In the genomic region with DNA sequence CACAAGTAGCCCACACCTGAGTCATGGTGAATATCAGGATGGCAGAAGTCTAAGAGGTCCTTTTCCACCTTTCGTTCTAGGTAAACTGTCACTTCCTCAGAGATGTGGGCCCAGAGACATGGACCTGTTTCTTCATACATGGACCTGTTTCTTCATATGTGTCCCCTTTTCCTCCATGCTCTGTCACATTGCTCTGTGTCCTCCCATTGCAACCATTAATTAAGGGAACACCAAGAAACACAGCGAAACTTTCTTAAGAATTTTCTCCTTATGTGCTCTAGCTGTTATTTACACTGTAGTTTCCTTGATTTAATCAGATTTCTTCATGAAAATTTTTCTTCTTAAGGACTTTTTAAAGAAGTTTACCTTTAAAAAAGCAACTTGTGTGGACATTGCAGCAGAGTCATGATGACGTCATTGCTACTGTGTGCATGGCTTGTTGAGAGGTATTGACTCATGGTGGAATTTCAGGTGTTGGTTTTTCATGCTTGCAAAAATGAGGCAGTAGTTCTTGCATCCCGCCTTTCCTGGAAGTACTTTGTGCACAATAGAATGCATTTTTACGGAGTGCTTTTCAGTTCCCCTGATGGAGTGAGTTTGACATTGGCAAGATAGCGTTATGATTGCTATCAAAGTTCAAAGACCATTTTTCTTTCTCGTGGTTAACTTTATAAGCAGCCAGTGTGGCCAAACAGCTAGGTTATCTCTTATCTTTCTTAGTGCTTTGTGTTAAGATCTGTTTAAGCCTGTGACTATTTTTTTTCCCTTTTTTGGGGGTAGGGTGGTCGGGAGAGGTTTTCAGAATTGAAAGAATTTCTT, we compare ENCODE assay signal across 1 cellular context.
TF ChIP-seq lines count a peak whose summit lies in the region.

No MANE protein-coding gene starts in this region.

TF ChIP-seq in H1, 55 proteins besides CTCF, POLR2A, EP300 and RAD21:
- TF ChIP-seq CBX5 (IDR thresholded peaks at IDR 0.05; ENCODE audit: low read depth, low read length) (no peak), CTBP2 (IDR thresholded peaks at IDR 0.05; ENCODE audit: borderline replicate concordance, insufficient read depth, insufficient read length, low read length) (no peak), RNF2 (IDR thresholded peaks at IDR 0.05; ENCODE audit: borderline replicate concordance, low read depth, low read length, missing control alignments, poor library complexity, severe bottlenecking) (no peak), GABPA (IDR thresholded peaks at IDR 0.05; ENCODE audit: borderline replicate concordance, insufficient read depth, low read length) (no peak), JUN (IDR thresholded peaks at IDR 0.05; ENCODE audit: low read depth, low read length) (no peak), RFX5 (IDR thresholded peaks at IDR 0.05; ENCODE audit: borderline replicate concordance, low read depth, low read length) (no peak), SIRT6 (IDR thresholded peaks at IDR 0.05; ENCODE audit: low read length) (no peak), POU5F1 (IDR thresholded peaks at IDR 0.05; ENCODE audit: low read depth, low read length) (no peak), CEBPB (IDR thresholded peaks at IDR 0.05; ENCODE audit: low read depth, low read length) (no peak)
